ENCODE assay signal across 1 cellular context in the genomic region with DNA sequence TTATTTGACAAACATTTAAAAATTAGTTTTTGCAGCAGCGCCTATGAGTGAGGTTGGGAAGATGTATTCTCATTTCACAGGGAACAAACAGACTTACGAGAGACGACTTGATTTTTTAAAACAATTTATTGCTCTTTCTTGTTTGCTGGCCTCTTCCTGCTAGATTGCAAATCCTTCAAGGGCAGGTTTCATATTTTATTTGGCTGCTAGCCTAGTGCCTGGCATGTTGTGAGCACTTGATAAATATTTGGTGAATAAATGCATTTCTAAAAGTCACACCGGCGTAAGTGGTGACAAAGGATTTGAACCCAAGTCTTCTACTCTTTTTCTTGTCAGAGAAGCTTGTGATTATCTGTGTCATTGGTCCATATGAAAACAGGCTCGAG.
TF ChIP-seq lines count a peak whose summit lies in the region.

No MANE protein-coding gene starts in this region.

TF ChIP-seq in liver, 16 proteins besides CTCF, POLR2A, EP300 and RAD21 (continued from another document):
- TF ChIP-seq, protein P1, sequence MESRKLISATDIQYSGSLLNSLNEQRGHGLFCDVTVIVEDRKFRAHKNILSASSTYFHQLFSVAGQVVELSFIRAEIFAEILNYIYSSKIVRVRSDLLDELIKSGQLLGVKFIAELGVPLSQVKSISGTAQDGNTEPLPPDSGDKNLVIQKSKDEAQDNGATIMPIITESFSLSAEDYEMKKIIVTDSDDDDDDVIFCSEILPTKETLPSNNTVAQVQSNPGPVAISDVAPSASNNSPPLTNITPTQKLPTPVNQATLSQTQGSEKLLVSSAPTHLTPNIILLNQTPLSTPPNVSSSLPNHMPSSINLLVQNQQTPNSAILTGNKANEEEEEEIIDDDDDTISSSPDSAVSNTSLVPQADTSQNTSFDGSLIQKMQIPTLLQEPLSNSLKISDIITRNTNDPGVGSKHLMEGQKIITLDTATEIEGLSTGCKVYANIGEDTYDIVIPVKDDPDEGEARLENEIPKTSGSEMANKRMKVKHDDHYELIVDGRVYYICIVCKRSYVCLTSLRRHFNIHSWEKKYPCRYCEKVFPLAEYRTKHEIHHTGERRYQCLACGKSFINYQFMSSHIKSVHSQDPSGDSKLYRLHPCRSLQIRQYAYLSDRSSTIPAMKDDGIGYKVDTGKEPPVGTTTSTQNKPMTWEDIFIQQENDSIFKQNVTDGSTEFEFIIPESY (IDR thresholded peaks at IDR 0.05) = no peak
- TF ChIP-seq TAF1 (conservative IDR thresholded peaks at IDR 0.05) (no peak), HNF4A (conservative IDR thresholded peaks at IDR 0.05) (no peak)
